ENCODE assay signal across 8 cellular contexts in genomic region chr1:77313491-77313890, GRCh38. TPM values are rescaled to one million over a fixed set of nuclear protein-coding genes. Genes with fewer than 3 reads are reported as not detected.
A peak's percentile ranks its signal among the peaks of the same experiment; 100 is the strongest.
DNase-seq lines count a peak whose midpoint lies in the region; ATAC-seq lines count a peak whose summit lies in the region.

No MANE protein-coding gene starts in this region.

- DNase-seq in Daoy (ENCODE audit: low read depth): peak; percentile 67
- peak; percentile 4 to 30 for DNase-seq in HAP-1 (ENCODE audit: low spot score in 2 of 2)
- peak; percentile 76 for DNase-seq in SK-MEL-5 (ENCODE audit: low read depth, low spot score)
- peak; percentile 56 for DNase-seq in ecto neural progenitor cell (ENCODE audit: low spot score)
- peak; percentile 11 for DNase-seq in stimulated activated CD4-positive, alpha-beta T cell treated with anti-CD3 and anti-CD28 coated beads, Interleukin-12 subunit alpha, Interleukin-12 subunit beta, amount 100 ng/mL, for 4 hours
- no peak for DNase-seq in NCI-H128 (lab: John Stamatoyannopoulos, UW; ENCODE audit: unreplicated experiment)

- in situ Hi-C loops in HAP-1 (cut with MboI; ENCODE audit: low sequenced_read_pairs) (no loop called here), SK-MEL-5 (cut with HindIII; ENCODE audit: low pct_unique_long_range_greater_than_20kb, low sequenced_read_pairs) (no loop called here)

- H3K9me3 ChIP-seq in HAP-1: no peaks in the 10 kb centered on the region

- peaks cover 6% of the 10 kb centered on the region; the same call in 1 of the 2 replicates for H3K27me3 ChIP-seq in HAP-1 (ENCODE audit: low read depth)

- no peak for ATAC-seq in HG03135 (IDR thresholded peaks at IDR 0.05; ENCODE audit: unreplicated experiment)
- ATAC-seq in GM21737 (IDR thresholded peaks at IDR 0.05; ENCODE audit: unreplicated experiment): no peak

- no peaks in the 10 kb centered on the region for H3K36me3 ChIP-seq in HAP-1 (replicated peaks)

- no peak overlapping the region for H3K4me3 ChIP-seq in HAP-1

- no peaks in the 10 kb centered on the region for H3K4me1 ChIP-seq in HAP-1

RNA-seq across cellular contexts. Expression of gene AK5, which starts 31.7 kb away (rescaled TPM):
- total RNA-seq in Daoy (2014; rRNA removed; shearing (Covaris generic)): 18.1 and 38.6 TPM in 2 replicates
- 0.11 and 0.51 TPM in 2 replicates for total RNA-seq in SK-MEL-5 (2014; rRNA removed; shearing (Covaris generic))
- 0.18 TPM in 1 of 2 replicates, not detected in the other for polyA plus RNA-seq in SK-MEL-5 (2015; cell fraction: cytosol; rRNA removed)
- polyA plus RNA-seq in SK-MEL-5 (2015; cell fraction: nucleus; rRNA removed): not detected in 2 replicates

Comparison
In these comparisons a context has a peak if more than half of its experiments do, and no peak if none do; other contexts are left out.
1. RNA of gene AK5, which starts 31.7 kb away (total RNA-seq): 18.1 to 38.6 TPM in Daoy; 0.11 to 0.51 TPM in SK-MEL-5; every median in the first group is over 10 times any median in the second.